Comparison of ENCODE assay signal across 17 cellular contexts in genomic region chr11:742156-742546, GRCh38. TPM values are rescaled to one million over a fixed set of nuclear protein-coding genes. Genes with fewer than 3 reads are reported as not detected.
DNase-seq lines count a peak whose midpoint lies in the region; ATAC-seq and TF ChIP-seq lines count a peak whose summit lies in the region.
"Had no signal": no experiment of that assay in that cellular context is flagged by ENCODE, and none has a peak within 500 bp of the region (broad histone marks: within the 10 kb centered on the region; RNA-seq: fewer than 3 reads in every experiment).

No MANE protein-coding gene starts in this region.

- 0 out of 4 replicates have a peak, but pooled peaks cover 0 to 6% of the 10 kb centered on the region in 2 experiments for H3K79me1 ChIP-seq in IMR-90 (ENCODE audit: low read depth in 1 of 2, low read length in 2 of 2)
- peaks cover 21% of the 10 kb centered on the region for H3K79me1 ChIP-seq in trophoblast cell (ENCODE audit: low read length)

- H3K4me3 Mint-ChIP-seq in activated CD4-positive, alpha-beta memory T cell treated with anti-CD3 and anti-CD28 coated beads for 36 hours = no peak overlapping the region
- H3K4me3 Mint-ChIP-seq: CD4-positive, alpha-beta T cell; GM23338 had no signal

- H4K20me1 ChIP-seq in IMR-90 (ENCODE audit: insufficient read depth, low read length) = no peaks in the 10 kb centered on the region

- H3K4ac ChIP-seq in IMR-90 (ENCODE audit: low read depth, low read length) = no peak overlapping the region
- H3K4ac ChIP-seq in trophoblast cell (ENCODE audit: low read depth, low read length) = no peak overlapping the region

- no peak overlapping the region for H3K4me2 ChIP-seq in IMR-90 (ENCODE audit: low read depth, low read length)
- H3K4me2 ChIP-seq in trophoblast cell (ENCODE audit: low read length) = peak overlapping the region; percentile 37
- H3K4me2 ChIP-seq: A549, GM23338 had no signal

- no peak for ATAC-seq in IMR-90 (ENCODE audit: low read depth)
- ATAC-seq in right lobe of liver = no peak
- ATAC-seq: GM23338, HepG2 had no signal

- peaks cover 7% of the 10 kb centered on the region; the same call in 1 of the 2 replicates for H3K27me3 ChIP-seq in IMR-90 (ENCODE audit: control insufficient read depth, insufficient read depth, low read length)
- H3K27me3 ChIP-seq in trophoblast cell (ENCODE audit: insufficient read depth, low read length) = no peaks in the 10 kb centered on the region
- no peaks in the 10 kb centered on the region for H3K27me3 ChIP-seq in right lobe of liver

- H3K4me1 ChIP-seq in IMR-90 (ENCODE audit: control insufficient read depth, insufficient read depth, low read length) (0 out of 2 replicates have a peak, but pooled peaks cover 1% of the 10 kb centered on the region), trophoblast cell (ENCODE audit: control insufficient read depth in 1 of 2, insufficient read depth in 2 of 2, low read length in 2 of 2) (peaks cover 18 to 19% of the 10 kb centered on the region in 2 experiments), right lobe of liver (no peaks in the 10 kb centered on the region)

- DNase-seq in ELR (ENCODE audit: low read depth) (peak; percentile 24), IMR-90 (no peak), epithelial cell of esophagus (ENCODE audit: low read depth) (peak; percentile 46), trophoblast cell (peak; percentile 82 to 93), dedifferentiated amniotic fluid mesenchymal stem cell (ENCODE audit: extremely low spot score) (no peak), right lobe of liver (no peak)
- DNase-seq in activated CD4-positive, alpha-beta memory T cell treated with anti-CD3 and anti-CD28 coated beads for 36 hours = no peak
- DNase-seq: AML-193; CD4-positive, alpha-beta T cell; GF-D8 had no signal

- in situ Hi-C loops in IMR-90 (cut with MboI; ENCODE audit: low sequenced_read_pairs) = no loop called here

- peaks cover 13% of the 10 kb centered on the region for H3K4me1 Mint-ChIP-seq in activated CD4-positive, alpha-beta memory T cell treated with anti-CD3 and anti-CD28 coated beads for 36 hours (ENCODE audit: low read depth)

- CTCF ChIA-PET in IMR-90 (lab: Yijun Ruan, JAX) = no interaction called here
- CTCF ChIA-PET in activated CD4-positive, alpha-beta memory T cell treated with anti-CD3 and anti-CD28 coated beads for 36 hours (lab: Charles Lee) = no interaction called here

- no peak overlapping the region for H2BK15ac ChIP-seq in IMR-90 (ENCODE audit: low read depth, low read length)

- H2BK120ac ChIP-seq in IMR-90 (ENCODE audit: low read depth, low read length) = no peak overlapping the region
- peak overlapping the region; percentile 14 for H2BK120ac ChIP-seq in trophoblast cell (ENCODE audit: insufficient read depth, low read length, poor library complexity)

- TF ChIP-seq POLR2A in IMR-90 (IDR thresholded peaks at IDR 0.05; ENCODE audit: low read depth, low read length) = no peak
- no peak for TF ChIP-seq POLR2A in right lobe of liver (IDR thresholded peaks at IDR 0.05)

- no peaks in the 10 kb centered on the region for H3K27me3 Mint-ChIP-seq in activated CD4-positive, alpha-beta memory T cell treated with anti-CD3 and anti-CD28 coated beads for 36 hours
- H3K27me3 Mint-ChIP-seq: CD4-positive, alpha-beta T cell had no signal

- no peak overlapping the region for H3K18ac ChIP-seq in IMR-90 (ENCODE audit: low read depth, low read length)
- H3K18ac ChIP-seq in trophoblast cell (ENCODE audit: low read length) = peak overlapping the region; percentile 8

- no peaks in the 10 kb centered on the region for H3K9me3 ChIP-seq in IMR-90 (ENCODE audit: control insufficient read depth, insufficient read depth, low read length)
- no peaks in the 10 kb centered on the region for H3K9me3 ChIP-seq in trophoblast cell (ENCODE audit: insufficient read depth, low read depth, low read length)
- no peaks in the 10 kb centered on the region for H3K9me3 ChIP-seq in right lobe of liver
- H3K9me3 ChIP-seq: A549, Caco-2, HAP-1 had no signal

- H4K5ac ChIP-seq in IMR-90 (ENCODE audit: low read depth, low read length) = no peak overlapping the region

- peak overlapping the region; percentile 7 for H2AFZ ChIP-seq in IMR-90 (replicated peaks; ENCODE audit: low read length, poor library complexity)
- no peak overlapping the region for H2AFZ ChIP-seq in trophoblast cell (ENCODE audit: insufficient read depth, low read length, poor library complexity)
- H2AFZ ChIP-seq: GM23338 had no signal

- WGBS in IMR-90 (ENCODE audit: extremely low coverage in 2 of 2, insufficient read length in 1 of 2), 2 experiments = no CpG with 5 or more reads among the region's 3 CpGs
- no CpG with 5 or more reads among the region's 3 CpGs for WGBS in trophoblast cell (ENCODE audit: extremely low coverage, insufficient coverage, insufficient read length)
- no CpG with 5 or more reads among the region's 3 CpGs for WGBS in right lobe of liver (ENCODE audit: insufficient coverage, low coverage, low lambda C conversion rate, missing lambda C conversion rate)

- no peak overlapping the region for H4K91ac ChIP-seq in IMR-90 (ENCODE audit: insufficient read depth, low read depth, low read length)
- H4K91ac ChIP-seq in trophoblast cell (ENCODE audit: low read depth, low read length) = peak overlapping the region; percentile 64

- POLR2A ChIA-PET in IMR-90 (lab: Charles Lee; ENCODE audit: unreplicated experiment) = no interaction called here
- POLR2A ChIA-PET in activated CD4-positive, alpha-beta memory T cell treated with anti-CD3 and anti-CD28 coated beads for 36 hours (lab: Charles Lee) = no interaction called here

- no TSS peak for BruUV-seq in IMR-90 (replicated peaks; lab: Mats Ljungman, UMichigan)

- H3K14ac ChIP-seq in IMR-90 (replicated peaks; ENCODE audit: low read depth, low read length) (no peak overlapping the region), trophoblast cell (ENCODE audit: low read length) (peak overlapping the region; percentile 8)

- H2AK5ac ChIP-seq in IMR-90 (ENCODE audit: low read depth, low read length) (no peak overlapping the region), trophoblast cell (ENCODE audit: low read length) (peak overlapping the region; percentile 7)

- dilution Hi-C loops in IMR-90 (cut with HindIII; ENCODE audit: low sequenced_read_pairs, unreplicated experiment) = no loop called here

- H2BK5ac ChIP-seq in IMR-90 (ENCODE audit: low read depth, low read length, poor library complexity, severe bottlenecking) = no peak overlapping the region
- no peak overlapping the region for H2BK5ac ChIP-seq in trophoblast cell (ENCODE audit: low read depth, low read length, poor library complexity)

- peak overlapping the region; percentile 16 for H2BK12ac ChIP-seq in trophoblast cell (ENCODE audit: low read length)

- peaks cover 6% of the 10 kb centered on the region; the same call in 1 of the 2 replicates for H3K9me1 ChIP-seq in IMR-90 (ENCODE audit: insufficient read depth, low read length)

- no peak overlapping the region for H3K9ac ChIP-seq in IMR-90 (ENCODE audit: low read depth, low read length)
- peak overlapping the region; percentile 18 for H3K9ac ChIP-seq in trophoblast cell (ENCODE audit: low read length)

- H4K12ac ChIP-seq in trophoblast cell (ENCODE audit: low read depth, low read length) = no peak overlapping the region

- H2AK9ac ChIP-seq in IMR-90 (replicated peaks; ENCODE audit: low read depth, low read length, poor library complexity) = no peak overlapping the region

- TF ChIP-seq RAD21 in IMR-90 (IDR thresholded peaks at IDR 0.05; ENCODE audit: low read length) = no peak

- H3K27ac ChIP-seq in IMR-90 (ENCODE audit: insufficient read depth, low read length) (no peak overlapping the region), trophoblast cell (ENCODE audit: low read depth, low read length) (no peak overlapping the region), right lobe of liver (no peak overlapping the region)
- H3K27ac ChIP-seq: 22Rv1, A549, C4-2B had no signal

- no peak overlapping the region for H3K27ac Mint-ChIP-seq in activated CD4-positive, alpha-beta memory T cell treated with anti-CD3 and anti-CD28 coated beads for 36 hours
- H3K27ac Mint-ChIP-seq: CD4-positive, alpha-beta T cell; GM23338 had no signal

- H4K8ac ChIP-seq in IMR-90 (ENCODE audit: low read depth in 2 of 2, low read length in 2 of 2) = no peak overlapping the region
- H4K8ac ChIP-seq in trophoblast cell (ENCODE audit: low read depth, low read length) = no peak overlapping the region

- H3K36me3 Mint-ChIP-seq in activated CD4-positive, alpha-beta memory T cell treated with anti-CD3 and anti-CD28 coated beads for 36 hours = no peaks in the 10 kb centered on the region

- no peak overlapping the region for H3K4me3 ChIP-seq in IMR-90 (ENCODE audit: insufficient read depth, low read depth, low read length)
- no peak overlapping the region for H3K4me3 ChIP-seq in epithelial cell of esophagus (ENCODE audit: low read length)
- H3K4me3 ChIP-seq in trophoblast cell (ENCODE audit: low read depth, low read length) = no peak overlapping the region
- H3K4me3 ChIP-seq in right lobe of liver = no peak overlapping the region
- H3K4me3 ChIP-seq: A549, GM23338, HAP-1 had no signal

- H3K23ac ChIP-seq in IMR-90 (ENCODE audit: low read depth, low read length) (no peak overlapping the region), trophoblast cell (ENCODE audit: low read length) (no peak overlapping the region)

- H3K79me2 ChIP-seq in trophoblast cell (ENCODE audit: control insufficient read depth, insufficient read depth, low read length, poor library complexity) = peaks cover 5% of the 10 kb centered on the region

- intact Hi-C loops in IMR-90 (cut with micrococcal nuclease) = no loop called here
- intact Hi-C loops in activated CD4-positive, alpha-beta memory T cell treated with anti-CD3 and anti-CD28 coated beads for 36 hours (cut with micrococcal nuclease) = no loop called here
- intact Hi-C loops in right lobe of liver (cut with DNase I) = no loop called here

- H3K36me3 ChIP-seq in IMR-90 (ENCODE audit: control insufficient read depth, insufficient read depth, low read length) (no peaks in the 10 kb centered on the region), trophoblast cell (ENCODE audit: control insufficient read depth in 1 of 2, insufficient read depth in 2 of 2, low read length in 2 of 2) (no peaks in the 10 kb centered on the region), right lobe of liver (no peaks in the 10 kb centered on the region)
- H3K36me3 ChIP-seq: HAP-1 had no signal

- no peak overlapping the region for H3K56ac ChIP-seq in IMR-90 (ENCODE audit: extremely low read depth, insufficient read depth, low read length)

- TF ChIP-seq CTCF in IMR-90 (conservative IDR thresholded peaks at IDR 0.05; ENCODE audit: low read depth, low read length) (no peak), epithelial cell of esophagus (IDR thresholded peaks at IDR 0.05; ENCODE audit: insufficient read depth, low read depth, low read length, missing control alignments) (no peak), right lobe of liver (IDR thresholded peaks at IDR 0.05) (no peak)

- no peaks in the 10 kb centered on the region for H3K9me3 Mint-ChIP-seq in activated CD4-positive, alpha-beta memory T cell treated with anti-CD3 and anti-CD28 coated beads for 36 hours
- H3K9me3 Mint-ChIP-seq: CD4-positive, alpha-beta T cell had no signal

- H2BK20ac ChIP-seq in IMR-90 (ENCODE audit: low read depth, low read length) = no peak overlapping the region

RNA-seq across cellular contexts. Expression of gene TALDO1, which starts 5.1 kb away (rescaled TPM):
- total RNA-seq in IMR-90 (2012; rRNA removed) (147 and 156 TPM in 2 replicates), right lobe of liver (100 to 1,000 TPM; 102 to 184 (median 150) TPM)
- 210 and 228 TPM in 2 replicates for polyA plus RNA-seq in IMR-90 (2012; rRNA removed)
- polyA plus RNA-seq in IMR-90 (2012; cell fraction: cytosol; rRNA removed) = 201 and 282 TPM in 2 replicates
- polyA plus RNA-seq in IMR-90 (2012; cell fraction: nucleus; rRNA removed; ENCODE audit: low replicate concordance) = 134 and 144 TPM in 2 replicates
- polyA plus RNA-seq in trophoblast cell (2013) = 244 and 248 TPM in 2 replicates
- total RNA-seq in activated CD4-positive, alpha-beta memory T cell treated with anti-CD3 and anti-CD28 coated beads for 36 hours = 100 to 1,000 TPM; 284 to 296 TPM

RNA-seq across cellular contexts. Expression of gene GATD1, which starts 35.1 kb away (rescaled TPM):
- total RNA-seq in IMR-90 (2012; rRNA removed) = 3.0 and 4.2 TPM in 2 replicates
- 48.1 and 52.5 TPM in 2 replicates for polyA plus RNA-seq in IMR-90 (2012; rRNA removed)
- 61.4 and 99.9 TPM in 2 replicates for polyA plus RNA-seq in IMR-90 (2012; cell fraction: cytosol; rRNA removed)
- polyA plus RNA-seq in IMR-90 (2012; cell fraction: nucleus; rRNA removed; ENCODE audit: low replicate concordance) = 288 and 910 TPM in 2 replicates
- 27.9 and 28.1 TPM in 2 replicates for polyA plus RNA-seq in trophoblast cell (2013)
- total RNA-seq in activated CD4-positive, alpha-beta memory T cell treated with anti-CD3 and anti-CD28 coated beads for 36 hours = 10 to 100 TPM; 36.6 to 39.1 TPM
- 10 to 100 TPM; 15.8 to 31.9 (median 27.7) TPM for total RNA-seq in right lobe of liver

RNA-seq across cellular contexts. Expression of gene EPS8L2, which starts 36.1 kb away (rescaled TPM):
- total RNA-seq in IMR-90 (2012; rRNA removed) (12.2 and 17.2 TPM in 2 replicates), right lobe of liver (100 to 1,000 TPM in 5 of 6 experiments, 10 to 100 TPM in 1; 95.8 to 184 (median 120) TPM)
- polyA plus RNA-seq in IMR-90 (2012; rRNA removed) = 38.7 and 39.4 TPM in 2 replicates
- 16.2 and 26.2 TPM in 2 replicates for polyA plus RNA-seq in IMR-90 (2012; cell fraction: cytosol; rRNA removed)
- polyA plus RNA-seq in IMR-90 (2012; cell fraction: nucleus; rRNA removed; ENCODE audit: low replicate concordance) = 206 and 443 TPM in 2 replicates
- 166 and 168 TPM in 2 replicates for polyA plus RNA-seq in trophoblast cell (2013)
- 10 to 100 TPM; 12.4 to 12.6 TPM for total RNA-seq in activated CD4-positive, alpha-beta memory T cell treated with anti-CD3 and anti-CD28 coated beads for 36 hours

RNA-seq across cellular contexts. Expression of gene TMEM80, which starts 46.5 kb away (rescaled TPM):
- total RNA-seq in IMR-90 (2012; rRNA removed) (5.0 and 5.6 TPM in 2 replicates), right lobe of liver (10 to 100 TPM in 3 of 6 experiments, 1 to 10 TPM in 3; 6.9 to 15.5 (median 10.5) TPM)
- 21.2 and 21.7 TPM in 2 replicates for polyA plus RNA-seq in IMR-90 (2012; rRNA removed)
- 19.5 and 33.5 TPM in 2 replicates for polyA plus RNA-seq in IMR-90 (2012; cell fraction: cytosol; rRNA removed)
- polyA plus RNA-seq in IMR-90 (2012; cell fraction: nucleus; rRNA removed; ENCODE audit: low replicate concordance) = 64.5 and 66.3 TPM in 2 replicates
- polyA plus RNA-seq in trophoblast cell (2013) = 22.2 and 23.0 TPM in 2 replicates
- total RNA-seq in activated CD4-positive, alpha-beta memory T cell treated with anti-CD3 and anti-CD28 coated beads for 36 hours = 1 to 10 TPM; 9.5 to 9.8 TPM

RNA-seq across cellular contexts. Expression of gene DEAF1, which starts 47.1 kb away (rescaled TPM):
- total RNA-seq in IMR-90 (2012; rRNA removed) (21.7 and 22.9 TPM in 2 replicates), right lobe of liver (10 to 100 TPM; 11.3 to 17.9 (median 14.0) TPM)
- polyA plus RNA-seq in IMR-90 (2012; rRNA removed) = 31.6 and 35.8 TPM in 2 replicates
- polyA plus RNA-seq in IMR-90 (2012; cell fraction: cytosol; rRNA removed) = 17.5 and 37.5 TPM in 2 replicates
- 40.0 and 55.2 TPM in 2 replicates for polyA plus RNA-seq in IMR-90 (2012; cell fraction: nucleus; rRNA removed; ENCODE audit: low replicate concordance)
- 24.6 and 25.8 TPM in 2 replicates for polyA plus RNA-seq in trophoblast cell (2013)
- total RNA-seq in activated CD4-positive, alpha-beta memory T cell treated with anti-CD3 and anti-CD28 coated beads for 36 hours = 10 to 100 TPM; 41.5 to 50.5 TPM

Comparison
In these comparisons a context has a peak if more than half of its experiments do, and no peak if none do; other contexts are left out.
1. DNase-seq: peak in ELR (single experiment), epithelial cell of esophagus (single experiment) and trophoblast cell (2 of 2); none in IMR-90 (single experiment), dedifferentiated amniotic fluid mesenchymal stem cell (single experiment), activated CD4-positive, alpha-beta memory T cell treated with anti-CD3 and anti-CD28 coated beads for 36 hours (single experiment) and right lobe of liver (0 of 3).